In genomic region chr5:122004201-122004600, GRCh38 we compare ENCODE assay signal across 27 cellular contexts.
"Had no signal": no experiment of that assay in that cellular context is flagged by ENCODE, and none has a peak within 500 bp of the region (broad histone marks: within the 10 kb centered on the region; RNA-seq: fewer than 3 reads in every experiment).

No MANE protein-coding gene starts in this region.

- H2AFZ ChIP-seq: neural progenitor cell, parathyroid adenoma had no signal

- FAIRE-seq: small intestine, urothelium cell line had no signal

- H3K36me3 Mint-ChIP-seq: natural killer cell; stimulated activated effector memory CD8-positive, alpha-beta T cell treated with anti-CD3 and anti-CD28 coated beads, Interleukin-12 subunit alpha, Interleukin-12 subunit beta, amount 100 ng/mL, for 72 hours had no signal

- H3K27ac ChIP-seq: neural progenitor cell, ovary, parathyroid adenoma, psoas muscle, right lobe of liver, sigmoid colon, stomach, thoracic aorta, thyroid gland, tibial nerve, upper lobe of left lung, vagina had no signal

- H3K36me3 ChIP-seq: ovary, right lobe of liver, sigmoid colon, stomach, thoracic aorta, thyroid gland, tibial nerve, upper lobe of left lung, vagina had no signal

- H3K27me3 ChIP-seq: neural progenitor cell, ovary, right lobe of liver, sigmoid colon, stomach, thyroid gland, tibial nerve, upper lobe of left lung, vagina had no signal

- H3K4me3 ChIP-seq: neural progenitor cell, ovary, psoas muscle, right lobe of liver, sigmoid colon, stomach, thoracic aorta, thyroid gland, tibial nerve, upper lobe of left lung, vagina had no signal

- H3K27me3 Mint-ChIP-seq: stimulated activated naive B cell treated with anti-CD40 and anti-IgM and Interleukin-4, amounts not matched to agents 10 μg/mL and 1 μg/mL and 100 μg/mL, for 72 hours; stimulated activated naive CD8-positive, alpha-beta T cell treated with anti-CD3 and anti-CD28 coated beads, Interleukin-15, Interleukin-2, amounts not matched to agents 100 ng/mL and 50 ng/mL, for 24 hours had no signal

- H3K9me3 Mint-ChIP-seq: natural killer cell; nephron; stimulated activated effector memory CD8-positive, alpha-beta T cell treated with anti-CD3 and anti-CD28 coated beads, Interleukin-12 subunit alpha, Interleukin-12 subunit beta, amount 100 ng/mL, for 72 hours had no signal

- H3K9me3 ChIP-seq: ovary, psoas muscle, right lobe of liver, sigmoid colon, stomach, thoracic aorta, thyroid gland, tibial nerve, upper lobe of left lung, vagina had no signal

- H3K9ac ChIP-seq: neural progenitor cell, parathyroid adenoma had no signal

- H3K27ac Mint-ChIP-seq: natural killer cell; nephron; neural progenitor cell; stimulated activated effector memory CD8-positive, alpha-beta T cell treated with anti-CD3 and anti-CD28 coated beads, Interleukin-12 subunit alpha, Interleukin-12 subunit beta, amount 100 ng/mL, for 72 hours; stimulated activated naive B cell treated with anti-CD40 and anti-IgM and Interleukin-4, amounts not matched to agents 10 μg/mL and 1 μg/mL and 100 μg/mL, for 72 hours; stimulated activated naive CD8-positive, alpha-beta T cell treated with anti-CD3 and anti-CD28 coated beads, Interleukin-15, Interleukin-2, amounts not matched to agents 100 ng/mL and 50 ng/mL, for 24 hours had no signal

- H3K4me2 ChIP-seq: neural progenitor cell had no signal

- H3K4me3 Mint-ChIP-seq: natural killer cell; nephron; neural progenitor cell; stimulated activated effector memory CD8-positive, alpha-beta T cell treated with anti-CD3 and anti-CD28 coated beads, Interleukin-12 subunit alpha, Interleukin-12 subunit beta, amount 100 ng/mL, for 72 hours; stimulated activated naive B cell treated with anti-CD40 and anti-IgM and Interleukin-4, amounts not matched to agents 10 μg/mL and 1 μg/mL and 100 μg/mL, for 72 hours; stimulated activated naive CD8-positive, alpha-beta T cell treated with anti-CD3 and anti-CD28 coated beads, Interleukin-15, Interleukin-2, amounts not matched to agents 100 ng/mL and 50 ng/mL, for 24 hours had no signal

- H3K4me1 Mint-ChIP-seq: nephron, neural progenitor cell had no signal

- DNase-seq: natural killer cell; occipital lobe; ovary; psoas muscle; right cardiac atrium; right lobe of liver; sigmoid colon; small intestine; stimulated activated CD4-positive, alpha-beta T cell treated with anti-CD3 and anti-CD28 coated beads, Interleukin-15, amount 100 ng/mL, for 24 hours; stimulated activated CD4-positive, alpha-beta T cell treated with anti-CD3 and anti-CD28 coated beads, Interleukin-2, amount 100 ng/mL, for 24 hours; stimulated activated CD4-positive, alpha-beta T cell treated with anti-CD3 and anti-CD28 coated beads, Interleukin-2, amount 100 ng/mL, for 48 hours; stimulated activated CD4-positive, alpha-beta T cell treated with anti-CD3 and anti-CD28 coated beads, Interleukin-4, amount 100 ng/mL, for 24 hours; stimulated activated naive B cell treated with anti-CD40 and anti-IgM and Interleukin-4, amounts not matched to agents 10 μg/mL and 1 μg/mL and 100 μg/mL, for 72 hours; stimulated activated naive CD4-positive, alpha-beta T cell treated with Interleukin-2 at 50 U/mL for 16 hours; stomach; thyroid gland; trophoblast cell; upper lobe of left lung had no signal

- H3K4me1 ChIP-seq: neural progenitor cell, parathyroid adenoma, psoas muscle, sigmoid colon, stomach, thyroid gland, tibial nerve, upper lobe of left lung, vagina had no signal
